ENCODE assay signal across 19 cellular contexts in genomic region chr1:202662081-202662480, GRCh38. TPM values are rescaled to one million over a fixed set of nuclear protein-coding genes. Genes with fewer than 3 reads are reported as not detected.
A peak's percentile ranks its signal among the peaks of the same experiment; 100 is the strongest.
DNase-seq lines count a peak whose midpoint lies in the region; ATAC-seq and TF ChIP-seq lines count a peak whose summit lies in the region.
"Had no signal": no experiment of that assay in that cellular context is flagged by ENCODE, and none has a peak within 500 bp of the region (broad histone marks: within the 10 kb centered on the region; RNA-seq: fewer than 3 reads in every experiment).

No MANE protein-coding gene starts in this region.

- ATAC-seq in RWPE2 (ENCODE audit: low read depth) (no peak), HG02840 (IDR thresholded peaks at IDR 0.05; ENCODE audit: low FRiP score, unreplicated experiment) (no peak), gastroesophageal sphincter (no peak)
- ATAC-seq: activated CD8-positive, alpha-beta T cell treated with anti-CD3 and anti-CD28 coated beads, Interleukin-2, amount 10 ng/mL, durations not matched to agents 7 days and 5 days; activated T-cell treated with anti-CD3 and anti-CD28 coated beads, Interleukin-2, amount 50 U/mL, for 4 hours; naive thymus-derived CD8-positive, alpha-beta T cell; T-helper 17 cell had no signal

- H3K4me3 ChIP-seq in RWPE2 (ENCODE audit: severe bottlenecking) (no peak overlapping the region), gastroesophageal sphincter (no peak overlapping the region)

- no peaks in the 10 kb centered on the region for H3K4me1 ChIP-seq in RWPE2 (ENCODE audit: insufficient read depth, poor library complexity, severe bottlenecking)
- no peaks in the 10 kb centered on the region for H3K4me1 ChIP-seq in gastroesophageal sphincter

- TF ChIP-seq CTCF in RWPE2 (IDR thresholded peaks at IDR 0.05; ENCODE audit: poor library complexity, severe bottlenecking) (no peak), gastroesophageal sphincter (IDR thresholded peaks at IDR 0.05) (no peak)

- H3K9me3 ChIP-seq in RWPE2 (ENCODE audit: severe bottlenecking) (no peaks in the 10 kb centered on the region), gastroesophageal sphincter (no peaks in the 10 kb centered on the region)

- H3K27me3 ChIP-seq in RWPE2 (ENCODE audit: insufficient read depth, poor library complexity, severe bottlenecking), result peaks cover 13% of the 10 kb centered on the region
- peaks cover 82% of the 10 kb centered on the region for H3K27me3 ChIP-seq in gastroesophageal sphincter

- peak; percentile 43 for DNase-seq in Ammon's horn (ENCODE audit: low spot score)
- DNase-seq in DMS53 treated with DMSO at 0.1 percent for 48 hours (lab: John Stamatoyannopoulos, UW; ENCODE audit: unreplicated experiment), result peak; percentile 16
- DNase-seq in NCI-H2171 (lab: John Stamatoyannopoulos, UW), result peak; percentile 31
- DNase-seq in RWPE2 (ENCODE audit: low spot score), result peak; percentile 18
- no peak for DNase-seq in amniotic stem cell (lab: John Stamatoyannopoulos, UW)
- DNase-seq in stimulated activated naive CD4-positive, alpha-beta T cell treated with Interleukin-2 at 50 U/mL for 16 hours (lab: John Stamatoyannopoulos, UW), result no peak
- DNase-seq: activated CD8-positive, alpha-beta T cell treated with anti-CD3 and anti-CD28 coated beads, Interleukin-2, amount 10 ng/mL, durations not matched to agents 7 days and 5 days; activated naive CD4-positive, alpha-beta T cell treated with anti-CD3 and anti-CD28 coated beads, Interleukin-2, amount 10 ng/mL, durations not matched to agents 7 days and 5 days; activated T-cell treated with anti-CD3 and anti-CD28 coated beads, Interleukin-2, amount 50 U/mL, for 4 hours; hippocampal formation; KG1; naive thymus-derived CD8-positive, alpha-beta T cell; NCI-H1436 treated with DMSO at 0.1 percent for 48 hours; Right ventricle myocardium superior; stimulated activated CD4-positive, alpha-beta T cell treated with anti-CD3 and anti-CD28 coated beads, Interleukin-4, amount 100 ng/mL, for 4 hours; T-helper 17 cell had no signal

- TF ChIP-seq POLR2A in gastroesophageal sphincter (IDR thresholded peaks at IDR 0.05), result no peak

- TF ChIP-seq EP300 in gastroesophageal sphincter (IDR thresholded peaks at IDR 0.05), result no peak

- H3K36me3 ChIP-seq in RWPE2 (ENCODE audit: low read depth) (no peaks in the 10 kb centered on the region), gastroesophageal sphincter (no peaks in the 10 kb centered on the region)

- WGBS in gastroesophageal sphincter (ENCODE audit: low coverage in 1 of 2), 2 donors, result 18 to 24% methylated on average over 2 to 4 of the region's 5 CpGs

- H3K27ac ChIP-seq in RWPE2 (ENCODE audit: poor library complexity, severe bottlenecking), result no peak overlapping the region
- H3K27ac ChIP-seq in gastroesophageal sphincter, result no peak overlapping the region

RNA-seq across cellular contexts. Expression of gene SYT2, which starts 48.2 kb away (rescaled TPM):
- under 1 TPM in 2 of 4 donors, not detected in 2; 0.23 to 0.59 TPM for total RNA-seq in gastroesophageal sphincter
- total RNA-seq: activated CD8-positive, alpha-beta T cell treated with anti-CD3 and anti-CD28 coated beads, Interleukin-2, amount 10 ng/mL, durations not matched to agents 7 days and 5 days; activated T-cell treated with anti-CD3 and anti-CD28 coated beads, Interleukin-2, amount 50 U/mL, for 4 hours; naive thymus-derived CD8-positive, alpha-beta T cell; posterior vena cava; Right ventricle myocardium superior; T-helper 17 cell had no signal

Comparison
In these comparisons a context has a peak if more than half of its experiments do, and no peak if none do; other contexts are left out.
1. DNase-seq: peak in Ammon's horn (single experiment), DMS53 treated with DMSO at 0.1 percent for 48 hours (single experiment), NCI-H2171 (single experiment) and RWPE2 (single experiment); none in amniotic stem cell (single experiment) and stimulated activated naive CD4-positive, alpha-beta T cell treated with Interleukin-2 at 50 U/mL for 16 hours (single experiment).